Comparison of ENCODE assay signal across 1 cellular context in genomic region chr20:31675828-31676533, GRCh38.
TF ChIP-seq lines count a peak whose summit lies in the region.

No MANE protein-coding gene starts in this region.

TF ChIP-seq in HepG2, 621 proteins besides CTCF, POLR2A, EP300 and RAD21 (continued from another document):
- TF ChIP-seq KIAA2018 (CRISPR knock-in tag; IDR thresholded peaks at IDR 0.05; ENCODE audit: borderline replicate concordance) = no peak
- TF ChIP-seq MAFF (IDR thresholded peaks at IDR 0.05; ENCODE audit: low read depth, low read length) = no peak
- no peak for TF ChIP-seq ZZZ3 (CRISPR knock-in tag; IDR thresholded peaks at IDR 0.05; ENCODE audit: borderline replicate concordance)
- TF ChIP-seq REL (CRISPR knock-in tag; conservative IDR thresholded peaks at IDR 0.05) = 0 out of 2 replicates have a peak, but pooled peaks have one; percentile 37
- TF ChIP-seq ZFP62 (CRISPR knock-in tag; IDR thresholded peaks at IDR 0.05) = no peak
- no peak for TF ChIP-seq ZKSCAN8 (CRISPR knock-in tag; IDR thresholded peaks at IDR 0.05; ENCODE audit: borderline replicate concordance)
- TF ChIP-seq HMG20B (CRISPR knock-in tag; conservative IDR thresholded peaks at IDR 0.05) = no peak
- TF ChIP-seq BATF2 (CRISPR knock-in tag; IDR thresholded peaks at IDR 0.05) = 0 out of 2 replicates have a peak, but pooled peaks have one; percentile 35
- peak; percentile 47; the same call in 1 of the 2 replicates for TF ChIP-seq ZNF562 (CRISPR knock-in tag; IDR thresholded peaks at IDR 0.05; ENCODE audit: borderline replicate concordance)
- TF ChIP-seq ZFP36 (IDR thresholded peaks at IDR 0.05; ENCODE audit: borderline replicate concordance, low read depth, low read length, partially characterized antibody) = no peak
- TF ChIP-seq ZNF530 (CRISPR knock-in tag; IDR thresholded peaks at IDR 0.05; ENCODE audit: low read depth) = no peak
- TF ChIP-seq CERS6 (CRISPR knock-in tag; IDR thresholded peaks at IDR 0.05) = no peak
- 0 out of 2 replicates have a peak, but pooled peaks have one; percentile 47 for TF ChIP-seq HOXA9 (CRISPR knock-in tag; IDR thresholded peaks at IDR 0.05; ENCODE audit: borderline replicate concordance)
- no peak for TF ChIP-seq TCF12 (IDR thresholded peaks at IDR 0.05)
- TF ChIP-seq TCF12 (CRISPR knock-in tag; IDR thresholded peaks at IDR 0.05) = no peak
- TF ChIP-seq ZSCAN30 (CRISPR knock-in tag; IDR thresholded peaks at IDR 0.05) = no peak
- no peak for TF ChIP-seq ZUFSP (CRISPR knock-in tag; IDR thresholded peaks at IDR 0.05; ENCODE audit: borderline replicate concordance)
- TF ChIP-seq ZNF33B (CRISPR knock-in tag; IDR thresholded peaks at IDR 0.05) = no peak
- TF ChIP-seq SRSF9 (IDR thresholded peaks at IDR 0.05; ENCODE audit: borderline replicate concordance, insufficient read depth, low read depth, low read length, poor library complexity, severe bottlenecking) = no peak
- TF ChIP-seq RBFOX2 (IDR thresholded peaks at IDR 0.05; ENCODE audit: low read depth, low read length) = 0 out of 2 replicates have a peak, but pooled peaks have one; percentile 17
- no peak for TF ChIP-seq ZNF788 (CRISPR knock-in tag; IDR thresholded peaks at IDR 0.05; ENCODE audit: borderline replicate concordance)
- no peak for TF ChIP-seq ZC3H13 (CRISPR knock-in tag; IDR thresholded peaks at IDR 0.05)
- no peak for TF ChIP-seq DMAP1 (CRISPR knock-in tag; IDR thresholded peaks at IDR 0.05)
- no peak for TF ChIP-seq IKZF1 (IDR thresholded peaks at IDR 0.05)
- TF ChIP-seq ZNF296 (CRISPR knock-in tag; conservative IDR thresholded peaks at IDR 0.05) = no peak
- no peak for TF ChIP-seq DPF2 (CRISPR knock-in tag; IDR thresholded peaks at IDR 0.05; ENCODE audit: borderline replicate concordance, low read depth)
- TF ChIP-seq ZNF704 (CRISPR knock-in tag; IDR thresholded peaks at IDR 0.05; ENCODE audit: borderline replicate concordance) = no peak
- no peak for TF ChIP-seq ARID3A (IDR thresholded peaks at IDR 0.05; ENCODE audit: low read depth, low read length)
- no peak for TF ChIP-seq FOXA1 (IDR thresholded peaks at IDR 0.05)
- TF ChIP-seq FOXA1 (CRISPR knock-in tag; IDR thresholded peaks at IDR 0.05) = no peak
- TF ChIP-seq ZBTB4 (CRISPR knock-in tag; IDR thresholded peaks at IDR 0.05; ENCODE audit: borderline replicate concordance) = no peak
TF ChIP-seq in HepG2: peak in this region for 14.
